In the genomic region with DNA sequence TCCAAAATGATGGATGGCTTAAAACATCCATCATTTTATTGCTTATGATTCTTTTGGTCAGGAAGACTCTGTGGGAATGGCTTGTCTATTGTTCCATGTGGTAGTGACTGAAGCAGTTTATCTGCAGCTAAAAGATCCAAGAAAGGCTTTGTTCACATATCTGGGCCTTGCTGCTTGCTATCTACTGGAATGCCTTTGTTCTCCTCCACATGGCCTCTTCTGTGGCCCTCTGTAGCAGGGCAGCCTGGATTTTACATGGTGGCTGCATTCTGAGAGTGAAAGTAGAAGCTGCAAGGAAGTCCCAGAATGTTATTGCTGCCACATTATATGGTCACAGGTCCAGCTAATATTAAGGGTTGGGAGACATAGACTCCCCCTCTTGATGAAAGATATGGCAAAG, we compare ENCODE assay signal across 21 cellular contexts. TPM values are rescaled to one million over a fixed set of nuclear protein-coding genes. Genes with fewer than 3 reads are reported as not detected.
DNase-seq lines count a peak whose midpoint lies in the region; ATAC-seq lines count a peak whose summit lies in the region.
"Had no signal": no experiment of that assay in that cellular context is flagged by ENCODE, and none has a peak within 500 bp of the region (broad histone marks: within the 10 kb centered on the region; RNA-seq: fewer than 3 reads in every experiment).

No MANE protein-coding gene starts in this region.

- peak; percentile 19 for DNase-seq in H7
- peak; percentile 44 for DNase-seq in ecto neural progenitor cell (ENCODE audit: low spot score)
- DNase-seq in inferior parietal cortex (ENCODE audit: extremely low spot score), result peak; percentile 17
- DNase-seq in superior temporal gyrus (ENCODE audit: extremely low spot score), result peak; percentile 48
- no peak for DNase-seq in mucosa of gallbladder (ENCODE audit: low spot score)
- DNase-seq: activated CD4-positive, alpha-beta T cell treated with anti-CD3 and anti-CD28 coated beads for 1 hour; activated CD8-positive, alpha-beta T cell treated with anti-CD3 and anti-CD28 coated beads, Interleukin-2, amount 10 ng/mL, durations not matched to agents 7 days and 5 days; activated naive CD8-positive, alpha-beta T cell treated with anti-CD3 and anti-CD28 coated beads, Interleukin-2, amount 50 U/mL, for 24 hours; foreskin keratinocyte; Karpas-422; naive thymus-derived CD8-positive, alpha-beta T cell; NCI-H1417 treated with DMSO at 0.1 percent for 48 hours; NCI-H446; NCI-H82; right cardiac atrium; spleen; upper lobe of right lung had no signal

- no peaks in the 10 kb centered on the region for H3K27me3 Mint-ChIP-seq in activated T-helper 17 cell treated with anti-CD3 and anti-CD28 coated beads, Interleukin-2, amount 50 U/mL, for 72 hours
- H3K27me3 Mint-ChIP-seq: activated naive CD8-positive, alpha-beta T cell treated with anti-CD3 and anti-CD28 coated beads, Interleukin-2, amount 50 U/mL, for 24 hours; naive thymus-derived CD8-positive, alpha-beta T cell had no signal

- H3K27me3 ChIP-seq in H7 (ENCODE audit: control insufficient read depth, insufficient read depth, low read length), result no peaks in the 10 kb centered on the region
- H3K27me3 ChIP-seq: foreskin keratinocyte, spleen, upper lobe of right lung had no signal

- H3K4me3 Mint-ChIP-seq in activated T-helper 17 cell treated with anti-CD3 and anti-CD28 coated beads, Interleukin-2, amount 50 U/mL, for 72 hours, result no peak overlapping the region
- H3K4me3 Mint-ChIP-seq: activated CD8-positive, alpha-beta T cell treated with anti-CD3 and anti-CD28 coated beads, Interleukin-2, amount 10 ng/mL, durations not matched to agents 7 days and 5 days; activated naive CD8-positive, alpha-beta T cell treated with anti-CD3 and anti-CD28 coated beads, Interleukin-2, amount 50 U/mL, for 24 hours; mesothelial cell of epicardium; naive thymus-derived CD8-positive, alpha-beta T cell had no signal

- H3K4me3 ChIP-seq in H7 (ENCODE audit: insufficient read depth, low read depth, low read length), result no peak overlapping the region
- H3K4me3 ChIP-seq: spleen, upper lobe of right lung had no signal

- H3K27ac Mint-ChIP-seq in activated T-helper 17 cell treated with anti-CD3 and anti-CD28 coated beads, Interleukin-2, amount 50 U/mL, for 72 hours, result no peak overlapping the region
- H3K27ac Mint-ChIP-seq: activated CD8-positive, alpha-beta T cell treated with anti-CD3 and anti-CD28 coated beads, Interleukin-2, amount 10 ng/mL, durations not matched to agents 7 days and 5 days; activated naive CD8-positive, alpha-beta T cell treated with anti-CD3 and anti-CD28 coated beads, Interleukin-2, amount 50 U/mL, for 24 hours; mesothelial cell of epicardium had no signal

- peaks cover 53% of the 10 kb centered on the region for H3K36me3 Mint-ChIP-seq in activated T-helper 17 cell treated with anti-CD3 and anti-CD28 coated beads, Interleukin-2, amount 50 U/mL, for 72 hours (ENCODE audit: low read depth)

- no peaks in the 10 kb centered on the region; the same call in 1 of the 2 replicates for H3K36me3 ChIP-seq in H7 (replicated peaks; ENCODE audit: control insufficient read depth, insufficient read depth, low read length)
- H3K36me3 ChIP-seq: upper lobe of right lung had no signal

- no peak for ATAC-seq in activated T-helper 17 cell treated with anti-CD3 and anti-CD28 coated beads, Interleukin-2, amount 50 U/mL, for 72 hours (replicated peaks)
- no peak for ATAC-seq in GM21360 (IDR thresholded peaks at IDR 0.05; ENCODE audit: unreplicated experiment)
- ATAC-seq: activated CD8-positive, alpha-beta T cell treated with anti-CD3 and anti-CD28 coated beads, Interleukin-2, amount 10 ng/mL, durations not matched to agents 7 days and 5 days; activated naive CD8-positive, alpha-beta T cell treated with anti-CD3 and anti-CD28 coated beads, Interleukin-2, amount 50 U/mL, for 24 hours; foreskin keratinocyte; left lobe of liver; naive thymus-derived CD8-positive, alpha-beta T cell; right cardiac atrium; upper lobe of right lung had no signal

- no peaks in the 10 kb centered on the region for H3K9me3 Mint-ChIP-seq in activated T-helper 17 cell treated with anti-CD3 and anti-CD28 coated beads, Interleukin-2, amount 50 U/mL, for 72 hours
- H3K9me3 Mint-ChIP-seq: activated naive CD8-positive, alpha-beta T cell treated with anti-CD3 and anti-CD28 coated beads, Interleukin-2, amount 50 U/mL, for 24 hours; naive thymus-derived CD8-positive, alpha-beta T cell had no signal

- no peaks in the 10 kb centered on the region for H3K4me1 Mint-ChIP-seq in activated T-helper 17 cell treated with anti-CD3 and anti-CD28 coated beads, Interleukin-2, amount 50 U/mL, for 72 hours
- H3K4me1 Mint-ChIP-seq: activated naive CD8-positive, alpha-beta T cell treated with anti-CD3 and anti-CD28 coated beads, Interleukin-2, amount 50 U/mL, for 24 hours; mesothelial cell of epicardium had no signal

RNA-seq across cellular contexts. Expression of a gene that starts 35.1 kb away (rescaled TPM):
- 20.8 and 40.7 TPM in 2 replicates for total RNA-seq in H7 (2014; rRNA removed; shearing (Covaris generic))
- total RNA-seq in activated T-helper 17 cell treated with anti-CD3 and anti-CD28 coated beads, Interleukin-2, amount 50 U/mL, for 72 hours, result 10 to 100 TPM; 21.2 to 36.0 TPM
- 51.4 TPM for total RNA-seq in mucosa of gallbladder
